ENCODE assay signal across 1 cellular context in genomic region chr4:98928505-98929340, GRCh38.
TF ChIP-seq lines count a peak whose summit lies in the region.

TSS of gene EIF4E (minus strand) at chr4:98929133. CDS start at chr4:98929112, 21 bp downstream.

TF ChIP-seq in K562, 482 proteins besides CTCF, POLR2A, EP300 and RAD21 (continued from another document and continues in another):
- TF ChIP-seq ZBTB1 (CRISPR knock-in tag; IDR thresholded peaks at IDR 0.05; ENCODE audit: borderline replicate concordance, low read depth) (no peak), NR3C1 (CRISPR knock-in tag; IDR thresholded peaks at IDR 0.05) (no peak), POLR2B (IDR thresholded peaks at IDR 0.05; ENCODE audit: low read depth, partially characterized antibody) (peak; percentile 58), IFI16 (CRISPR knock-in tag; IDR thresholded peaks at IDR 0.05) (no peak), SMC3 (conservative IDR thresholded peaks at IDR 0.05; ENCODE audit: insufficient read depth, low read depth, low read length) (0 out of 2 replicates have a peak, but pooled peaks have one; percentile 15), PHF21A (IDR thresholded peaks at IDR 0.05; ENCODE audit: borderline replicate concordance, low read depth) (0 out of 2 replicates have a peak, but pooled peaks have one; percentile 38), CBFA2T3 (IDR thresholded peaks at IDR 0.05) (peak; percentile 9; the same call in 1 of the 2 replicates), FOS (IDR thresholded peaks at IDR 0.05; ENCODE audit: extremely low read depth, insufficient read length) (peak; percentile 79), BRD4 (IDR thresholded peaks at IDR 0.05) (peak; percentile 99), ZNF507 (tag; conservative IDR thresholded peaks at IDR 0.05) (no peak), MEF2D (tag; conservative IDR thresholded peaks at IDR 0.05; ENCODE audit: low read depth) (no peak), RUNX1 (IDR thresholded peaks at IDR 0.05; ENCODE audit: low read depth) (no peak), ZNF253 (CRISPR knock-in tag; conservative IDR thresholded peaks at IDR 0.05) (no peak), ZZZ3 (IDR thresholded peaks at IDR 0.05) (no peak), ZNF76 (CRISPR knock-in tag; IDR thresholded peaks at IDR 0.05; ENCODE audit: borderline replicate concordance) (0 out of 2 replicates have a peak, but pooled peaks have one; percentile 30), ILF3 (IDR thresholded peaks at IDR 0.05; ENCODE audit: borderline replicate concordance) (no peak), GABPB2 (CRISPR knock-in tag; conservative IDR thresholded peaks at IDR 0.05) (no peak), TEAD4 (IDR thresholded peaks at IDR 0.05; ENCODE audit: low read length) (peak; percentile 44), TEAD4 (CRISPR knock-in tag; IDR thresholded peaks at IDR 0.05; ENCODE audit: borderline replicate concordance) (no peak), MLX (CRISPR knock-in tag; conservative IDR thresholded peaks at IDR 0.05) (0 out of 4 replicates have a peak, but pooled peaks of 1 of the 2 experiments have one; percentile 34), PCBP2 (IDR thresholded peaks at IDR 0.05; ENCODE audit: low read depth, low read length, poor library complexity, severe bottlenecking) (no peak), ZKSCAN8 (CRISPR knock-in tag; IDR thresholded peaks at IDR 0.05) (no peak), BHLHE40 (IDR thresholded peaks at IDR 0.05; ENCODE audit: low read length) (peak; percentile 79), ZNF232 (CRISPR knock-in tag; IDR thresholded peaks at IDR 0.05) (no peak), ZNF280B (CRISPR knock-in tag; IDR thresholded peaks at IDR 0.05) (no peak), GATAD2B (IDR thresholded peaks at IDR 0.05; ENCODE audit: borderline replicate concordance) (peak; percentile 26; the same call in 1 of the 2 replicates), ZBTB40 (IDR thresholded peaks at IDR 0.05) (no peak), ZBTB40 (CRISPR knock-in tag; IDR thresholded peaks at IDR 0.05) (0 out of 2 replicates have a peak, but pooled peaks have one; percentile 27), KAT7 (CRISPR knock-in tag; IDR thresholded peaks at IDR 0.05; ENCODE audit: borderline replicate concordance) (peak; percentile 17; the same call in 1 of the 2 replicates), HSF4 (CRISPR knock-in tag; IDR thresholded peaks at IDR 0.05; ENCODE audit: borderline replicate concordance) (no peak), THRB (CRISPR knock-in tag; conservative IDR thresholded peaks at IDR 0.05) (no peak), TGIF2 (CRISPR knock-in tag; IDR thresholded peaks at IDR 0.05) (no peak), SRSF3 (IDR thresholded peaks at IDR 0.05; ENCODE audit: insufficient read depth, low read length) (no peak; the same call in 1 of the 2 replicates), HMGN3 (IDR thresholded peaks at IDR 0.05; ENCODE audit: borderline replicate concordance, extremely low read depth, insufficient read length, low read depth, low read length) (peak; percentile 18), ELK3 (CRISPR knock-in tag; IDR thresholded peaks at IDR 0.05) (no peak), ZNF282 (CRISPR knock-in tag; IDR thresholded peaks at IDR 0.05) (0 out of 2 replicates have a peak, but pooled peaks have one; percentile 55), FOXJ2 (tag; IDR thresholded peaks at IDR 0.05) (0 out of 2 replicates have a peak, but pooled peaks have one; percentile 61), NUFIP1 (IDR thresholded peaks at IDR 0.05; ENCODE audit: partially characterized antibody) (no peak), ZBTB7A (IDR thresholded peaks at IDR 0.05; ENCODE audit: borderline replicate concordance, control insufficient read depth, low read depth, low read length) (peak; percentile 64; the same call in 1 of the 2 replicates), CBX8 (IDR thresholded peaks at IDR 0.05; ENCODE audit: borderline replicate concordance, extremely low read depth, low read depth, low read length, poor library complexity, severe bottlenecking) (no peak), HBP1 (CRISPR knock-in tag; IDR thresholded peaks at IDR 0.05) (peak; percentile 85), ZNF197 (CRISPR knock-in tag; IDR thresholded peaks at IDR 0.05; ENCODE audit: low read depth) (peak; percentile 77), FOXJ3 (CRISPR knock-in tag; IDR thresholded peaks at IDR 0.05) (no peak), MECOM (CRISPR knock-in tag; IDR thresholded peaks at IDR 0.05) (no peak), XRCC4 (IDR thresholded peaks at IDR 0.05; ENCODE audit: extremely low read depth, insufficient read depth, insufficient read length) (no peak), NR1H2 (CRISPR knock-in tag; IDR thresholded peaks at IDR 0.05) (no peak), KDM4B (IDR thresholded peaks at IDR 0.05; ENCODE audit: borderline replicate concordance in 2 of 2, low read depth in 1 of 2) (peak in 1 of 2 experiments; percentile 59; a peak in 1 of 4 replicates), MXI1 (IDR thresholded peaks at IDR 0.05; ENCODE audit: low read depth, low read length) (no peak), ZNF24 (IDR thresholded peaks at IDR 0.05) (no peak), SREBF2 (CRISPR knock-in tag; IDR thresholded peaks at IDR 0.05) (no peak), TFE3 (CRISPR knock-in tag; IDR thresholded peaks at IDR 0.05) (no peak), STAT5A (IDR thresholded peaks at IDR 0.05; ENCODE audit: borderline replicate concordance, low read length) (no peak; the same call in 1 of the 2 replicates), TARDBP (IDR thresholded peaks at IDR 0.05) (no peak), USF2 (CRISPR knock-in tag; IDR thresholded peaks at IDR 0.05) (peak; percentile 96)
